9 cellular contexts compared by ENCODE assay signal in genomic region chrX:150548251-150548650, GRCh38. TPM values are rescaled to one million over a fixed set of nuclear protein-coding genes. Genes with fewer than 3 reads are reported as not detected.
DNase-seq lines count a peak whose midpoint lies in the region; ATAC-seq, FAIRE-seq and TF ChIP-seq lines count a peak whose summit lies in the region.
"Had no signal": no experiment of that assay in that cellular context is flagged by ENCODE, and none has a peak within 500 bp of the region (broad histone marks: within the 10 kb centered on the region; RNA-seq: fewer than 3 reads in every experiment).

No MANE protein-coding gene starts in this region.

- no TSS peak for BruUV-seq in PC-3 (replicated peaks; lab: Mats Ljungman, UMichigan)

- WGBS in esophagus, 2 donors = 64 to 66% methylated on average over 4 of the region's 4 CpGs
- WGBS in pancreas, 2 donors = 54 to 62% methylated on average over 4 of the region's 4 CpGs

- POLR2A ChIA-PET in CD4-positive, alpha-beta T cell (lab: Charles Lee) = interaction anchor here (6.5 kb wide), 1 partner anchor 22 kb away, joined by 68 read pairs; the partner anchor contains the start of gene MTM1
- POLR2A ChIA-PET in PC-3 (lab: Charles Lee; ENCODE audit: unreplicated experiment) = no interaction called here

- peak overlapping the region; percentile 52; the same call in 1 of the 2 replicates for H2AFZ ChIP-seq in PC-3 (ENCODE audit: low read length)

- intact Hi-C loops in CD4-positive, alpha-beta T cell (cut with DNase I, micrococcal nuclease) = no loop called here
- intact Hi-C loops in PC-3 (cut with micrococcal nuclease) (no loop called here), pancreas (cut with DNase I) (no loop called here)

- H3K9ac ChIP-seq in PC-3 (ENCODE audit: low read length) = no peak overlapping the region

- no peaks in the 10 kb centered on the region for H3K27me3 Mint-ChIP-seq in CD4-positive, alpha-beta T cell

- peaks cover 34% of the 10 kb centered on the region for H3K4me1 Mint-ChIP-seq in CD4-positive, alpha-beta T cell (ENCODE audit: low read depth)

- no peak for ATAC-seq in CD4-positive, alpha-beta T cell (ENCODE audit: poor library complexity)
- ATAC-seq in PC-3 (no peak), pancreas (peak in 2 of 4 donors; percentile 9 to 17)

- H4K20me1 ChIP-seq in PC-3 (ENCODE audit: low read length) = no peaks in the 10 kb centered on the region

- H3K9me3 ChIP-seq in CD4-positive, alpha-beta T cell (ENCODE audit: control insufficient read depth, low read length) = no peaks in the 10 kb centered on the region
- H3K9me3 ChIP-seq in PC-3 (ENCODE audit: low read length) (no peaks in the 10 kb centered on the region), esophagus (ENCODE audit: control insufficient read depth in 2 of 2, insufficient read depth in 1 of 2, low read depth in 1 of 2, low read length in 1 of 2) (peaks cover 0 to 4% of the 10 kb centered on the region in 2 donors), pancreas (no peaks in the 10 kb centered on the region)

- H3K36me3 ChIP-seq in PC-3 (ENCODE audit: low read depth, low read length) (no peaks in the 10 kb centered on the region), esophagus (ENCODE audit: control insufficient read depth in 2 of 2, insufficient read depth in 2 of 2, low read length in 1 of 2) (no peaks in the 10 kb centered on the region), pancreas (no peaks in the 10 kb centered on the region)

- H3K27ac Mint-ChIP-seq in CD4-positive, alpha-beta T cell = peak overlapping the region; percentile 62

- peaks cover 12% of the 10 kb centered on the region for H3K4me1 ChIP-seq in PC-3 (ENCODE audit: insufficient read depth, low read length)
- peaks cover 2 to 5% of the 10 kb centered on the region in 2 donors for H3K4me1 ChIP-seq in esophagus (ENCODE audit: control insufficient read depth in 2 of 2, insufficient read depth in 2 of 2, low read length in 1 of 2)
- H3K4me1 ChIP-seq in pancreas = no peaks in the 10 kb centered on the region

- H3K27me3 ChIP-seq in CD4-positive, alpha-beta T cell (ENCODE audit: control insufficient read depth, insufficient read depth, low read length) = no peaks in the 10 kb centered on the region
- H3K27me3 ChIP-seq in PC-3 (ENCODE audit: low read length) = no peaks in the 10 kb centered on the region
- no peaks in the 10 kb centered on the region for H3K27me3 ChIP-seq in esophagus (ENCODE audit: control insufficient read depth in 1 of 2, insufficient read depth in 2 of 2, low read length in 2 of 2)
- H3K27me3 ChIP-seq in pancreas = no peaks in the 10 kb centered on the region

- no peak for DNase-seq in CD4-positive, alpha-beta T cell
- DNase-seq in PC-3 (no peak), pancreas (no peak), NCI-H2227 (lab: John Stamatoyannopoulos, UW; ENCODE audit: unreplicated experiment) (no peak), HuH-7.5 (ENCODE audit: low spot score) (no peak), NCI-H2107 (lab: John Stamatoyannopoulos, UW) (no peak), cortex of kidney (lab: John Stamatoyannopoulos, UW) (no peak)
- DNase-seq: activated T-cell treated with anti-CD3 and anti-CD28 coated beads, Interleukin-2, amount 50 U/mL, for 1 hour had no signal

- peak overlapping the region; percentile 34; the same call in 1 of the 2 replicates for H3K4me2 ChIP-seq in PC-3 (ENCODE audit: low read length)

- H3K4me3 ChIP-seq in PC-3 (ENCODE audit: low read length) = no peak overlapping the region
- H3K4me3 ChIP-seq in esophagus (ENCODE audit: low read depth in 1 of 2, low read length in 2 of 2) = no peak overlapping the region
- peak overlapping the region in 2 of 4 donors; percentile 24 to 37 for H3K4me3 ChIP-seq in pancreas

- TF ChIP-seq CTCF in CD4-positive, alpha-beta T cell (IDR thresholded peaks at IDR 0.05) = no peak
- TF ChIP-seq CTCF in PC-3 (conservative IDR thresholded peaks at IDR 0.05; ENCODE audit: low read depth, low read length) = no peak
- TF ChIP-seq CTCF in pancreas (IDR thresholded peaks at IDR 0.05) = no peak

- FAIRE-seq in pancreas (lab: Jason Lieb, UNC) = no peak

- H3K36me3 Mint-ChIP-seq in CD4-positive, alpha-beta T cell (ENCODE audit: low read depth) = no peaks in the 10 kb centered on the region

- H3K9me2 ChIP-seq in PC-3 (replicated peaks; ENCODE audit: low read length) = no peaks in the 10 kb centered on the region

- CTCF ChIA-PET in CD4-positive, alpha-beta T cell (lab: Charles Lee) = interaction anchor here (0.8 kb wide), 1 partner anchor 9 kb away, joined by 5 read pairs; no protein-coding TSS in a partner anchor
- CTCF ChIA-PET in PC-3 (lab: Charles Lee) = no interaction called here

- no peaks in the 10 kb centered on the region for H3K9me3 Mint-ChIP-seq in CD4-positive, alpha-beta T cell

- no peak overlapping the region for H3K27ac ChIP-seq in CD4-positive, alpha-beta T cell (ENCODE audit: low read depth, low read length)
- no peak overlapping the region for H3K27ac ChIP-seq in PC-3 (ENCODE audit: low read length)
- peak overlapping the region; percentile 69 to 81 for H3K27ac ChIP-seq in esophagus (ENCODE audit: low read depth in 2 of 2, low read length in 1 of 2)
- H3K27ac ChIP-seq in pancreas = peak overlapping the region in 3 of 4 donors; percentile 52 to 82 (median 69)

- H3K79me2 ChIP-seq in PC-3 (ENCODE audit: low read length) = no peaks in the 10 kb centered on the region

- peak overlapping the region; percentile 83 for H3K4me3 Mint-ChIP-seq in CD4-positive, alpha-beta T cell

- H3F3A ChIP-seq in PC-3 (ENCODE audit: low read length, unreplicated experiment) = no peaks in the 10 kb centered on the region

RNA-seq across cellular contexts. Expression of gene MTM1, which starts 20.2 kb away (rescaled TPM):
- total RNA-seq in CD4-positive, alpha-beta T cell = 10 to 100 TPM; 20.6 to 26.9 TPM
- 5.5 and 13.7 TPM in 2 replicates for total RNA-seq in PC-3 (2014; rRNA removed)
- 1 to 10 TPM; 2.6 to 5.0 TPM for polyA plus RNA-seq in esophagus
- 10 to 100 TPM in 1 of 6 donors, 1 to 10 TPM in 5; 3.3 to 10.2 (median 4.9) TPM for total RNA-seq in pancreas
- polyA plus RNA-seq in pancreas = 1 to 10 TPM; 1.1 to 3.6 TPM

Comparison
In these comparisons a context has a peak if more than half of its experiments do, and no peak if none do; other contexts are left out.
1. H3K27ac ChIP-seq: peak in esophagus (2 of 2) and pancreas (3 of 4); none in CD4-positive, alpha-beta T cell (single experiment) and PC-3 (single experiment).